In genomic region chr14:78188882-78189281, GRCh38 we compare ENCODE assay signal across 5 cellular contexts. TPM values are rescaled to one million over a fixed set of nuclear protein-coding genes. Genes with fewer than 3 reads are reported as not detected.
"Had no signal": no experiment of that assay in that cellular context is flagged by ENCODE, and none has a peak within 500 bp of the region (broad histone marks: within the 10 kb centered on the region; RNA-seq: fewer than 3 reads in every experiment).

No MANE protein-coding gene starts in this region.

- H3K27ac Mint-ChIP-seq: IgD-negative memory B cell had no signal

- H3K4me3 Mint-ChIP-seq: IgD-negative memory B cell had no signal

- H3K4me1 Mint-ChIP-seq: IgD-negative memory B cell had no signal

- DNase-seq: IMR-90, KBM-7, KG1 had no signal

- H3K36me3 Mint-ChIP-seq: IgD-negative memory B cell had no signal

RNA-seq across cellular contexts. Expression of gene NRXN3, which starts 18.7 kb away (rescaled TPM):
- polyA plus RNA-seq: IgD-negative memory B cell, K562 had no signal
